ENCODE assay signal across 11 cellular contexts in genomic region chr1:93917302-93917701, GRCh38.
"Had no signal": no experiment of that assay in that cellular context is flagged by ENCODE, and none has a peak within 500 bp of the region (broad histone marks: within the 10 kb centered on the region; RNA-seq: fewer than 3 reads in every experiment).

No MANE protein-coding gene starts in this region.

- ATAC-seq: GM23338, HCT116 had no signal

- FAIRE-seq: H1, H54 had no signal

- H3K4me3 Mint-ChIP-seq: GM23338, H9, HFFc6 had no signal

- H3K9ac ChIP-seq: GM23248 had no signal

- H3K4me3 ChIP-seq: GM23248, GM23338, HAP-1 had no signal

- H3K27ac Mint-ChIP-seq: GM23338, H9, HFFc6 had no signal

- H2AFZ ChIP-seq: GM23248, GM23338 had no signal

- H3K36me3 ChIP-seq: HAP-1 had no signal

- H3K27ac ChIP-seq: GM23248 had no signal

- DNase-seq: GM23248, GOT3, H7, H9, HCEC 1CT, HFFc6 had no signal

- H3K9me3 ChIP-seq: HAP-1 had no signal

- H3K4me1 ChIP-seq: HAP-1 had no signal

- H3K4me2 ChIP-seq: GM23338 had no signal
